In genomic region chr1:32107742-32108661, GRCh38 we compare ENCODE assay signal across 1 cellular context.
A peak's percentile ranks its signal among the peaks of the same experiment; 100 is the strongest.
TF ChIP-seq lines count a peak whose summit lies in the region.

KPNA6 (plus strand) TSS chr1:32108056; CDS start chr1:32108131, 75 bp downstream.

TF ChIP-seq in HepG2, 621 proteins besides CTCF, POLR2A, EP300 and RAD21 (continued from another document and continues in another):
- TF ChIP-seq, protein P1, sequence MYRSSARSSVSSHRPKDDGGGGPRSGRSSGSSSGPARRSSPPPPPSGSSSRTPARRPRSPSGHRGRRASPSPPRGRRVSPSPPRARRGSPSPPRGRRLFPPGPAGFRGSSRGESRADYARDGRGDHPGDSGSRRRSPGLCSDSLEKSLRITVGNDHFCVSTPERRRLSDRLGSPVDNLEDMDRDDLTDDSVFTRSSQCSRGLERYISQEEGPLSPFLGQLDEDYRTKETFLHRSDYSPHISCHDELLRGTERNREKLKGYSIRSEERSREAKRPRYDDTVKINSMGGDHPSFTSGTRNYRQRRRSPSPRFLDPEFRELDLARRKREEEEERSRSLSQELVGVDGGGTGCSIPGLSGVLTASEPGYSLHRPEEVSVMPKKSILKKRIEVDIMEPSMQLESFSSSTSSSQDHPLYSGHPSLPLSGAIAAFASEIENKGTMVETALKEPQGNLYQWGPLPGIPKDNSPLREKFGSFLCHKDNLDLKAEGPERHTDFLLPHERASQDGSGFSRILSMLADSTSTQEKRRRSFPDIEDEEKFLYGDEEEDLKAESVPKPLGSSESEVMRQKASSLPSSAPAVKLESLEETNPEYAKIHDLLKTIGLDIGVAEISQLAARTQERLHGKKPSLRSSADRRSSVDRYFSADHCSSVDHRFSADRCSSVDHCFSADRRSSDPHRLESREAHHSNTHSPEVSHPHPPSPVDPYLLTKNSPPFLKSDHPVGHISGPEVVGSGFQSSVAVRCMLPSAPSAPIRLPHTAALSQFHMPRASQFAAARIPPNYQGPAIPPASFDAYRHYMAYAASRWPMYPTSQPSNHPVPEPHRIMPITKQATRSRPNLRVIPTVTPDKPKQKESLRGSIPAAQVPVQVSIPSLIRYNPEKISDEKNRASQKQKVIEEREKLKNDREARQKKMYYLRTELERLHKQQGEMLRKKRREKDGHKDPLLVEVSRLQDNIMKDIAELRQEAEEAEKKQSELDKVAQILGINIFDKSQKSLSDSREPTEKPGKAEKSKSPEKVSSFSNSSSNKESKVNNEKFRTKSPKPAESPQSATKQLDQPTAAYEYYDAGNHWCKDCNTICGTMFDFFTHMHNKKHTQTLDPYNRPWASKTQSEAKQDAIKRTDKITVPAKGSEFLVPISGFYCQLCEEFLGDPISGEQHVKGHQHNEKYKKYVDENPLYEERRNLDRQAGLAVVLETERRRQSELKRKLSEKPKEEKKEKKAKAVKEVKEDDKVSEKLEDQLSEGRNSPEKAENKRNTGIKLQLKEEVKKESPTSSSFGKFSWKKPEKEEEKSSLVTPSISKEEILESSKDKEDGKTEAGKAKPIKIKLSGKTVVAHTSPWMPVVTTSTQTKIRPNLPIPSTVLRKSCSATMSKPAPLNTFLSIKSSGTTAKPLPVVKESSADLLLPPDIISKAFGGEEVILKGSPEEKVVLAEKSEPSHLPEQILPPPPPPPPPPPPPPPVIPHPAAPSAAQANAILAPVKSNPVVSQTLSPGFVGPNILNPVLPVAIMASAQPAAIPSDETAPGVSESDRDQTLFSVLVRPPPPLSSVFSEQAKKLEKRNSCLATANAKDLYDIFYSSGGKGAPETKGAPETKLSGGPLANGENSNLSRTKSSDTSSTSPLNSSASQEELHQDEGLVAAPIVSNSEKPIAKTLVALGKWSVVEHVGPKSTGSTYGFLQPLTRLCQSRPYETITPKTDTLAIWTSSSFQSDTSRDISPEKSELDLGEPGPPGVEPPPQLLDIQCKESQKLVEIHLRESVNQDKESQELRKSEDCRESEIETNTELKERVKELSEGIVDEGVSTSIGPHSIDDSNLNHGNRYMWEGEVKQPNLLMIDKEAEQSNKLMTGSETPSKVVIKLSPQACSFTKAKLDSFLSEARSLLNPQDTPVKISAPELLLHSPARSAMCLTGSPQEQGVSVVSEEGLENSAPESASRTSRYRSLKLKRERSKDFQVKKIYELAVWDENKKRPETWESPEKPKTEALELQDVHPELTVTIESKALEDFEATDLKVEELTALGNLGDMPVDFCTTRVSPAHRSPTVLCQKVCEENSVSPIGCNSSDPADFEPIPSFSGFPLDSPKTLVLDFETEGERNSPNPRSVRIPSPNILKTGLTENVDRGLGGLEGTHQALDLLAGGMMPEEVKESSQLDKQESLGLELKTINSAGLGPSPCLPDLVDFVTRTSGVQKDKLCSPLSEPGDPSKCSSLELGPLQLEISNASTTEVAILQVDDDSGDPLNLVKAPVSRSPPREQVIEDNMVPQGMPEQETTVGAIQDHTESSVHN (CRISPR knock-in tag; IDR thresholded peaks at IDR 0.05), result no peak
- TF ChIP-seq IKZF4 (CRISPR knock-in tag; IDR thresholded peaks at IDR 0.05; ENCODE audit: borderline replicate concordance, low read depth, not compliant biosample characterization) (no peak), ZNF276 (CRISPR knock-in tag; IDR thresholded peaks at IDR 0.05; ENCODE audit: low read depth) (peak; percentile 83; the same call in 1 of the 2 replicates), ETV5 (CRISPR knock-in tag; IDR thresholded peaks at IDR 0.05; ENCODE audit: borderline replicate concordance) (no peak; the same call in 1 of the 2 replicates), PTBP1 (IDR thresholded peaks at IDR 0.05; ENCODE audit: low read depth, low read length, poor library complexity, severe bottlenecking) (no peak), ZNF567 (CRISPR knock-in tag; IDR thresholded peaks at IDR 0.05; ENCODE audit: borderline replicate concordance) (0 out of 2 replicates have a peak, but pooled peaks have one; percentile 34), YEATS4 (CRISPR knock-in tag; IDR thresholded peaks at IDR 0.05; ENCODE audit: borderline replicate concordance) (peak; percentile 53), RBM22 (optimal IDR thresholded peaks at IDR 0.05; ENCODE audit: low read length) (no peak), ZNF556 (CRISPR knock-in tag; IDR thresholded peaks at IDR 0.05; ENCODE audit: borderline replicate concordance) (no peak; the same call in 1 of the 2 replicates), ARID3A (IDR thresholded peaks at IDR 0.05; ENCODE audit: low read depth, low read length) (peak; percentile 79), RORA (CRISPR knock-in tag; IDR thresholded peaks at IDR 0.05) (no peak), HNRNPL (IDR thresholded peaks at IDR 0.05; ENCODE audit: low read depth, low read length) (0 out of 2 replicates have a peak, but pooled peaks have one; percentile 52), ZFP91 (CRISPR knock-in tag; IDR thresholded peaks at IDR 0.05; ENCODE audit: borderline replicate concordance) (peak; percentile 99), TRIM22 (IDR thresholded peaks at IDR 0.05) (no peak), TFDP1 (CRISPR knock-in tag; IDR thresholded peaks at IDR 0.05; ENCODE audit: borderline replicate concordance) (peak; percentile 41; the same call in 1 of the 2 replicates), TOE1 (CRISPR knock-in tag; IDR thresholded peaks at IDR 0.05) (no peak), NR1H2 (CRISPR knock-in tag; IDR thresholded peaks at IDR 0.05; ENCODE audit: borderline replicate concordance, low read depth) (no peak), BRCA1 (CRISPR knock-in tag; IDR thresholded peaks at IDR 0.05) (no peak), ZNF678 (CRISPR knock-in tag; IDR thresholded peaks at IDR 0.05) (no peak), KAT7 (CRISPR knock-in tag; IDR thresholded peaks at IDR 0.05; ENCODE audit: borderline replicate concordance) (no peak), ZNF639 (CRISPR knock-in tag; conservative IDR thresholded peaks at IDR 0.05) (0 out of 2 replicates have a peak, but pooled peaks have one; percentile 44), SIN3B (IDR thresholded peaks at IDR 0.05; ENCODE audit: low read length) (0 out of 2 replicates have a peak, but pooled peaks have one; percentile 44), ZNF207 (IDR thresholded peaks at IDR 0.05; ENCODE audit: borderline replicate concordance) (no peak), REPIN1 (CRISPR knock-in tag; IDR thresholded peaks at IDR 0.05; ENCODE audit: borderline replicate concordance, low read depth) (peak; percentile 72)
- TF ChIP-seq, protein P2, sequence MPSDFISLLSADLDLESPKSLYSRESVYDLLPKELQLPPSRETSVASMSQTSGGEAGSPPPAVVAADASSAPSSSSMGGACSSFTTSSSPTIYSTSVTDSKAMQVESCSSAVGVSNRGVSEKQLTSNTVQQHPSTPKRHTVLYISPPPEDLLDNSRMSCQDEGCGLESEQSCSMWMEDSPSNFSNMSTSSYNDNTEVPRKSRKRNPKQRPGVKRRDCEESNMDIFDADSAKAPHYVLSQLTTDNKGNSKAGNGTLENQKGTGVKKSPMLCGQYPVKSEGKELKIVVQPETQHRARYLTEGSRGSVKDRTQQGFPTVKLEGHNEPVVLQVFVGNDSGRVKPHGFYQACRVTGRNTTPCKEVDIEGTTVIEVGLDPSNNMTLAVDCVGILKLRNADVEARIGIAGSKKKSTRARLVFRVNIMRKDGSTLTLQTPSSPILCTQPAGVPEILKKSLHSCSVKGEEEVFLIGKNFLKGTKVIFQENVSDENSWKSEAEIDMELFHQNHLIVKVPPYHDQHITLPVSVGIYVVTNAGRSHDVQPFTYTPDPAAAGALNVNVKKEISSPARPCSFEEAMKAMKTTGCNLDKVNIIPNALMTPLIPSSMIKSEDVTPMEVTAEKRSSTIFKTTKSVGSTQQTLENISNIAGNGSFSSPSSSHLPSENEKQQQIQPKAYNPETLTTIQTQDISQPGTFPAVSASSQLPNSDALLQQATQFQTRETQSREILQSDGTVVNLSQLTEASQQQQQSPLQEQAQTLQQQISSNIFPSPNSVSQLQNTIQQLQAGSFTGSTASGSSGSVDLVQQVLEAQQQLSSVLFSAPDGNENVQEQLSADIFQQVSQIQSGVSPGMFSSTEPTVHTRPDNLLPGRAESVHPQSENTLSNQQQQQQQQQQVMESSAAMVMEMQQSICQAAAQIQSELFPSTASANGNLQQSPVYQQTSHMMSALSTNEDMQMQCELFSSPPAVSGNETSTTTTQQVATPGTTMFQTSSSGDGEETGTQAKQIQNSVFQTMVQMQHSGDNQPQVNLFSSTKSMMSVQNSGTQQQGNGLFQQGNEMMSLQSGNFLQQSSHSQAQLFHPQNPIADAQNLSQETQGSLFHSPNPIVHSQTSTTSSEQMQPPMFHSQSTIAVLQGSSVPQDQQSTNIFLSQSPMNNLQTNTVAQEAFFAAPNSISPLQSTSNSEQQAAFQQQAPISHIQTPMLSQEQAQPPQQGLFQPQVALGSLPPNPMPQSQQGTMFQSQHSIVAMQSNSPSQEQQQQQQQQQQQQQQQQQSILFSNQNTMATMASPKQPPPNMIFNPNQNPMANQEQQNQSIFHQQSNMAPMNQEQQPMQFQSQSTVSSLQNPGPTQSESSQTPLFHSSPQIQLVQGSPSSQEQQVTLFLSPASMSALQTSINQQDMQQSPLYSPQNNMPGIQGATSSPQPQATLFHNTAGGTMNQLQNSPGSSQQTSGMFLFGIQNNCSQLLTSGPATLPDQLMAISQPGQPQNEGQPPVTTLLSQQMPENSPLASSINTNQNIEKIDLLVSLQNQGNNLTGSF (CRISPR knock-in tag; IDR thresholded peaks at IDR 0.05), result 0 out of 2 replicates have a peak, but pooled peaks have one; percentile 66
- TF ChIP-seq, protein P3, sequence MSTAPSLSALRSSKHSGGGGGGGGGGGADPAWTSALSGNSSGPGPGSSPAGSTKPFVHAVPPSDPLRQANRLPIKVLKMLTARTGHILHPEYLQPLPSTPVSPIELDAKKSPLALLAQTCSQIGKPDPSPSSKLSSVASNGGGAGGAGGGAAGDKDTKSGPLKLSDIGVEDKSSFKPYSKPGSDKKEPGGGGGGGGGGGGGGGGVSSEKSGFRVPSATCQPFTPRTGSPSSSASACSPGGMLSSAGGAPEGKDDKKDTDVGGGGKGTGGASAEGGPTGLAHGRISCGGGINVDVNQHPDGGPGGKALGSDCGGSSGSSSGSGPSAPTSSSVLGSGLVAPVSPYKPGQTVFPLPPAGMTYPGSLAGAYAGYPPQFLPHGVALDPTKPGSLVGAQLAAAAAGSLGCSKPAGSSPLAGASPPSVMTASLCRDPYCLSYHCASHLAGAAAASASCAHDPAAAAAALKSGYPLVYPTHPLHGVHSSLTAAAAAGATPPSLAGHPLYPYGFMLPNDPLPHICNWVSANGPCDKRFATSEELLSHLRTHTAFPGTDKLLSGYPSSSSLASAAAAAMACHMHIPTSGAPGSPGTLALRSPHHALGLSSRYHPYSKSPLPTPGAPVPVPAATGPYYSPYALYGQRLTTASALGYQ (CRISPR knock-in tag; IDR thresholded peaks at IDR 0.05), result no peak
